ENCODE assay signal across 25 cellular contexts in genomic region chr19:14826006-14826405, GRCh38. TPM values are rescaled to one million over a fixed set of nuclear protein-coding genes. Genes with fewer than 3 reads are reported as not detected.
DNase-seq lines count a peak whose midpoint lies in the region; ATAC-seq, FAIRE-seq and TF ChIP-seq lines count a peak whose summit lies in the region.
"Had no signal": no experiment of that assay in that cellular context is flagged by ENCODE, and none has a peak within 500 bp of the region (broad histone marks: within the 10 kb centered on the region; RNA-seq: fewer than 3 reads in every experiment).

No MANE protein-coding gene starts in this region.

- FAIRE-seq in A549 (lab: Jason Lieb, UNC) (no peak), keratinocyte (lab: Jason Lieb, UNC) (no peak), kidney (lab: Jason Lieb, UNC) (no peak)
- FAIRE-seq: A204.1, D721Med, GM12892, H54 had no signal

- TF ChIP-seq CTCF in A549 (IDR thresholded peaks at IDR 0.05) (no peak), PC-3 (conservative IDR thresholded peaks at IDR 0.05; ENCODE audit: low read depth, low read length) (no peak), mammary epithelial cell (conservative IDR thresholded peaks at IDR 0.05 in 1 of 2, IDR thresholded peaks at IDR 0.05 in 1 of 2; ENCODE audit: extremely low read depth in 1 of 2, insufficient read depth in 1 of 2, low read depth in 1 of 2, low read length in 2 of 2) (no peak), keratinocyte (optimal IDR thresholded peaks at IDR 0.05 in 1 of 3, IDR thresholded peaks at IDR 0.05 in 1 of 3, conservative IDR thresholded peaks at IDR 0.05 in 1 of 3; ENCODE audit: extremely low read depth in 1 of 3, insufficient read depth in 2 of 3, low read length in 3 of 3) (no peak), kidney (IDR thresholded peaks at IDR 0.05; ENCODE audit: borderline replicate concordance, extremely low read depth, insufficient read depth) (no peak), right atrium auricular region (IDR thresholded peaks at IDR 0.05) (no peak)

- no peak overlapping the region for H3K4me3 ChIP-seq in A549
- no peak overlapping the region for H3K4me3 ChIP-seq in PC-3 (ENCODE audit: low read length)
- no peak overlapping the region for H3K4me3 ChIP-seq in mammary epithelial cell (replicated peaks in 1 of 3; ENCODE audit: insufficient read depth in 1 of 3, low read depth in 2 of 3, low read length in 3 of 3)
- no peak overlapping the region for H3K4me3 ChIP-seq in keratinocyte (ENCODE audit: control insufficient read depth in 2 of 3, extremely low read depth in 1 of 3, insufficient read depth in 2 of 3, low read depth in 1 of 3, low read length in 3 of 3)
- H3K4me3 ChIP-seq in kidney (ENCODE audit: low read length in 2 of 2): no peak overlapping the region
- H3K4me3 ChIP-seq in right atrium auricular region: no peak overlapping the region
- H3K4me3 ChIP-seq: GM23248 had no signal

- no peaks in the 10 kb centered on the region for H3K36me3 ChIP-seq in PC-3 (ENCODE audit: low read depth, low read length)
- H3K36me3 ChIP-seq in mammary epithelial cell (ENCODE audit: insufficient read depth, low read length): no peaks in the 10 kb centered on the region
- H3K36me3 ChIP-seq in keratinocyte (ENCODE audit: control insufficient read depth in 2 of 2, extremely low read depth in 1 of 2, insufficient read depth in 2 of 2, low read length in 2 of 2): no peaks in the 10 kb centered on the region
- H3K36me3 ChIP-seq in kidney (ENCODE audit: control insufficient read depth in 1 of 2, insufficient read depth in 2 of 2, low read length in 2 of 2): no peaks in the 10 kb centered on the region
- H3K36me3 ChIP-seq in right atrium auricular region: no peaks in the 10 kb centered on the region
- H3K36me3 ChIP-seq: BE2C had no signal

- no peak for TF ChIP-seq RAD21 in A549 (conservative IDR thresholded peaks at IDR 0.05 in 1 of 2, IDR thresholded peaks at IDR 0.05 in 1 of 2)

- H3K79me2 ChIP-seq in PC-3 (ENCODE audit: low read length): no peaks in the 10 kb centered on the region
- no peaks in the 10 kb centered on the region for H3K79me2 ChIP-seq in mammary epithelial cell (ENCODE audit: insufficient read depth, low read length)
- no peaks in the 10 kb centered on the region for H3K79me2 ChIP-seq in keratinocyte (ENCODE audit: control insufficient read depth, insufficient read depth, low read length)

- DNase-seq in A549 (ENCODE audit: low read depth in 1 of 2, low spot score in 1 of 2) (no peak), PC-3 (peak; percentile 94), mammary epithelial cell (peak; percentile 80), keratinocyte (ENCODE audit: low read depth, low spot score) (peak; percentile 32), kidney (no peak), right atrium auricular region (ENCODE audit: low spot score) (no peak)
- DNase-seq in activated CD4-positive, alpha-beta T cell treated with anti-CD3 and anti-CD28 coated beads, Interleukin-2, amount 50 U/mL, for 48 hours: no peak
- no peak for DNase-seq in activated CD4-positive, alpha-beta T cell treated with anti-CD3 and anti-CD28 coated beads, Interleukin-2, amount 50 U/mL, for 4 hours
- DNase-seq: BE2C; CD8-positive, alpha-beta T cell; COR-L47; DMS153; DMS79 treated with DMSO at 0.1 percent for 48 hours; EL; GDM1; GM23248; IMR-90 had no signal

- in situ Hi-C loops in mammary epithelial cell (cut with MboI; ENCODE audit: low sequenced_read_pairs in 2 of 2): no loop called here

- TF ChIP-seq EP300 in A549 (IDR thresholded peaks at IDR 0.05): no peak

- H3K9me1 ChIP-seq in keratinocyte (ENCODE audit: control insufficient read depth, extremely low read depth, insufficient read depth, low read length): no peaks in the 10 kb centered on the region

- CTCF ChIA-PET in A549 (lab: Yijun Ruan, JAX): no interaction called here
- CTCF ChIA-PET in PC-3 (lab: Charles Lee): no interaction called here
- CTCF ChIA-PET in mammary epithelial cell (lab: Charles Lee; ENCODE audit: low non-redundant PET): interaction anchor here (0.7 kb wide), 1 partner anchor 39 kb away, joined by 5 read pairs; no protein-coding TSS in a partner anchor

- H3K9me3 ChIP-seq in A549: peaks cover 3% of the 10 kb centered on the region; the same call in 1 of the 3 replicates
- H3K9me3 ChIP-seq in PC-3 (ENCODE audit: low read length): no peaks in the 10 kb centered on the region
- H3K9me3 ChIP-seq in mammary epithelial cell (replicated peaks; ENCODE audit: insufficient read depth, low read length): peaks cover 3% of the 10 kb centered on the region
- H3K9me3 ChIP-seq in keratinocyte (ENCODE audit: control insufficient read depth, low read depth, low read length): no peaks in the 10 kb centered on the region
- peaks cover 0 to 4% of the 10 kb centered on the region in 2 donors for H3K9me3 ChIP-seq in kidney (ENCODE audit: control insufficient read depth in 1 of 2, low read length in 2 of 2)
- peaks cover 0 to 7% of the 10 kb centered on the region in 2 donors for H3K9me3 ChIP-seq in right atrium auricular region
- H3K9me3 ChIP-seq: BE2C had no signal

- dilution Hi-C loops in mammary epithelial cell (cut with HindIII; ENCODE audit: low sequenced_read_pairs): loop anchor here (5.0 kb wide), 2 partner anchors 36 to 49 kb away; partner anchors contain the start of gene ADGRE2
- dilution Hi-C loops in keratinocyte (cut with MboI; ENCODE audit: extremely low pct_ligation_motif_present, low sequenced_read_pairs): no loop called here

- H3K4me1 ChIP-seq in A549 (no peaks in the 10 kb centered on the region), PC-3 (ENCODE audit: insufficient read depth, low read length) (peaks cover 13% of the 10 kb centered on the region), mammary epithelial cell (ENCODE audit: insufficient read depth, low read length) (peaks cover 24% of the 10 kb centered on the region), keratinocyte (ENCODE audit: control insufficient read depth, extremely low read depth, insufficient read depth, low read length) (peaks cover 8% of the 10 kb centered on the region), kidney (ENCODE audit: control insufficient read depth in 1 of 2, insufficient read depth in 1 of 2, low read depth in 1 of 2, low read length in 2 of 2) (no peaks in the 10 kb centered on the region), right atrium auricular region (no peaks in the 10 kb centered on the region)
- H3K4me1 ChIP-seq: BE2C had no signal

- BruUV-seq in PC-3 (replicated peaks; lab: Mats Ljungman, UMichigan) (no TSS peak), mammary epithelial cell (replicated peaks; lab: Mats Ljungman, UMichigan) (no TSS peak)

- no peak overlapping the region for H3K4me2 ChIP-seq in A549
- no peak overlapping the region; the same call in 1 of the 2 replicates for H3K4me2 ChIP-seq in PC-3 (ENCODE audit: low read length)
- no peak overlapping the region for H3K4me2 ChIP-seq in mammary epithelial cell (ENCODE audit: insufficient read depth, low read depth, low read length)
- H3K4me2 ChIP-seq in keratinocyte (ENCODE audit: control insufficient read depth, extremely low read depth, insufficient read depth, low read depth, low read length): no peak overlapping the region

- WGBS in A549 (ENCODE audit: missing lambda C conversion rate): 21% methylated on average over 2 of the region's 2 CpGs
- WGBS in mammary epithelial cell (ENCODE audit: low coverage, missing lambda C conversion rate): 38% methylated on average over 2 of the region's 2 CpGs

- H3K9ac ChIP-seq in PC-3 (ENCODE audit: low read length) (no peak overlapping the region), mammary epithelial cell (ENCODE audit: insufficient read depth, low read length) (no peak overlapping the region), keratinocyte (ENCODE audit: control insufficient read depth, extremely low read depth, insufficient read depth, low read length) (no peak overlapping the region), kidney (ENCODE audit: low read length in 2 of 2) (no peak overlapping the region)
- H3K9ac ChIP-seq: GM23248 had no signal

- H3K27ac ChIP-seq in A549: no peak overlapping the region
- no peak overlapping the region for H3K27ac ChIP-seq in PC-3 (ENCODE audit: low read length)
- no peak overlapping the region for H3K27ac ChIP-seq in mammary epithelial cell (ENCODE audit: insufficient read depth, low read depth, low read length)
- H3K27ac ChIP-seq in keratinocyte (ENCODE audit: control insufficient read depth, insufficient read depth, low read length): no peak overlapping the region
- no peak overlapping the region for H3K27ac ChIP-seq in kidney (ENCODE audit: low read depth in 2 of 2, low read length in 2 of 2)
- no peak overlapping the region for H3K27ac ChIP-seq in right atrium auricular region
- H3K27ac ChIP-seq: C4-2B, GM23248 had no signal

- no peak for TF ChIP-seq POLR2A in A549 (IDR thresholded peaks at IDR 0.05; ENCODE audit: low read length)

- intact Hi-C loops in PC-3 (cut with micrococcal nuclease): no loop called here
- intact Hi-C loops in mammary epithelial cell (cut with micrococcal nuclease): no loop called here
- intact Hi-C loops in kidney (cut with DNase I): no loop called here

- H3K27me3 ChIP-seq in PC-3 (ENCODE audit: low read length): peaks cover 44% of the 10 kb centered on the region
- no peaks in the 10 kb centered on the region for H3K27me3 ChIP-seq in mammary epithelial cell (ENCODE audit: insufficient read depth, low read length)
- H3K27me3 ChIP-seq in keratinocyte (ENCODE audit: control insufficient read depth, extremely low read depth, insufficient read depth, low read length): no peaks in the 10 kb centered on the region
- no peaks in the 10 kb centered on the region for H3K27me3 ChIP-seq in right atrium auricular region

- POLR2A ChIA-PET in A549 (lab: Yijun Ruan, JAX): no interaction called here
- POLR2A ChIA-PET in PC-3 (lab: Charles Lee; ENCODE audit: unreplicated experiment): no interaction called here

- peaks cover 4% of the 10 kb centered on the region for H3F3A ChIP-seq in PC-3 (ENCODE audit: low read length, unreplicated experiment)

- H2AFZ ChIP-seq in PC-3 (ENCODE audit: low read length) (no peak overlapping the region), mammary epithelial cell (ENCODE audit: low read depth, low read length) (no peak overlapping the region), keratinocyte (ENCODE audit: control insufficient read depth, low read length) (no peak overlapping the region)
- H2AFZ ChIP-seq: GM23248 had no signal

- ATAC-seq in A549 (no peak), PC-3 (peak; percentile 89)
- ATAC-seq: CD8-positive, alpha-beta T cell; HCT116 had no signal

- H4K20me1 ChIP-seq in PC-3 (ENCODE audit: low read length) (peaks cover 4% of the 10 kb centered on the region; the same call in 1 of the 2 replicates), mammary epithelial cell (ENCODE audit: insufficient read depth, low read length) (no peaks in the 10 kb centered on the region), keratinocyte (ENCODE audit: control insufficient read depth, extremely low read depth, insufficient read depth, low read length) (no peaks in the 10 kb centered on the region)

- no peaks in the 10 kb centered on the region for H3K9me2 ChIP-seq in PC-3 (replicated peaks; ENCODE audit: low read length)

RNA-seq across cellular contexts. Expression of gene OR7A5, which starts 9.0 kb away (rescaled TPM):
- not detected in 2 replicates for polyA plus RNA-seq in A549 (2011; rRNA removed)
- polyA plus RNA-seq in A549 (2012; cell fraction: cytosol; rRNA removed): not detected in 2 replicates
- not detected in 2 replicates for polyA plus RNA-seq in A549 (2012; cell fraction: nucleus; rRNA removed)
- not detected in 3 replicates for polyA plus RNA-seq in A549 (2017; fragmentation: RNase III; extraction: RNeasy Plus Mini Kit Qiagen cat#74134 plus additional on column Dnase treatment)
- not detected in 2 replicates for polyA minus RNA-seq in A549 (2011; rRNA and poly(A)+ RNA removed)
- total RNA-seq in PC-3 (2014; rRNA removed): not detected in 2 replicates
- total RNA-seq in mammary epithelial cell: not detected
- 0.24 TPM for polyA plus RNA-seq in mammary epithelial cell
- not detected for polyA minus RNA-seq in mammary epithelial cell
- polyA plus RNA-seq in keratinocyte: 0.01 to 0.13 TPM in 2 of 3 replicates, not detected in the other
- not detected for polyA plus RNA-seq in keratinocyte (2011; ENCODE audit: low read depth)
- not detected in 2 replicates for polyA plus RNA-seq in keratinocyte (2011; cell fraction: cytosol; rRNA removed)
- polyA plus RNA-seq in keratinocyte (2011; cell fraction: nucleus; rRNA removed): not detected in 2 replicates
- not detected in 2 replicates for polyA plus RNA-seq in keratinocyte (2012; ENCODE audit: low replicate concordance)
- 0.19 to 0.40 TPM in 2 of 3 replicates, not detected in the other for polyA minus RNA-seq in keratinocyte
- not detected for polyA minus RNA-seq in keratinocyte (2011; cell fraction: cytosol; rRNA and poly(A)+ RNA removed)
- polyA minus RNA-seq in keratinocyte (2011; cell fraction: nucleus; rRNA and poly(A)+ RNA removed): not detected in 2 replicates
- not detected for total RNA-seq in kidney
- polyA plus RNA-seq in kidney (ENCODE audit: insufficient read depth, low read depth, low replicate concordance): not detected
- total RNA-seq in right atrium auricular region: not detected
- total RNA-seq: CD8-positive, alpha-beta T cell; GM23248; HT-29; IMR-90 had no signal
- polyA plus RNA-seq: AG04450, GM23248, IMR-90 had no signal

RNA-seq across cellular contexts. Expression of gene OR7C1, which starts 9.0 kb away (rescaled TPM):
- not detected in 2 replicates for polyA plus RNA-seq in A549 (2011; rRNA removed)
- polyA plus RNA-seq in A549 (2012; cell fraction: cytosol; rRNA removed): not detected in 2 replicates
- not detected in 2 replicates for polyA plus RNA-seq in A549 (2012; cell fraction: nucleus; rRNA removed)
- not detected in 3 replicates for polyA plus RNA-seq in A549 (2017; fragmentation: RNase III; extraction: RNeasy Plus Mini Kit Qiagen cat#74134 plus additional on column Dnase treatment)
- not detected in 2 replicates for polyA minus RNA-seq in A549 (2011; rRNA and poly(A)+ RNA removed)
- total RNA-seq in PC-3 (2014; rRNA removed): not detected in 2 replicates
- not detected for total RNA-seq in mammary epithelial cell
- 0.10 TPM for polyA plus RNA-seq in mammary epithelial cell
- polyA minus RNA-seq in mammary epithelial cell: not detected
- polyA plus RNA-seq in keratinocyte: 0.03 to 0.09 TPM (median 0.06 TPM) in 3 replicates
- polyA plus RNA-seq in keratinocyte (2011; ENCODE audit: low read depth): not detected
- 0.02 TPM in 1 of 2 replicates, not detected in the other for polyA plus RNA-seq in keratinocyte (2011; cell fraction: cytosol; rRNA removed)
- polyA plus RNA-seq in keratinocyte (2011; cell fraction: nucleus; rRNA removed): 0.13 and 0.15 TPM in 2 replicates
- polyA plus RNA-seq in keratinocyte (2012; ENCODE audit: low replicate concordance): 0.02 and 0.10 TPM in 2 replicates
- 0.03 to 0.79 TPM in 2 of 3 replicates, not detected in the other for polyA minus RNA-seq in keratinocyte
- not detected for polyA minus RNA-seq in keratinocyte (2011; cell fraction: cytosol; rRNA and poly(A)+ RNA removed)
- polyA minus RNA-seq in keratinocyte (2011; cell fraction: nucleus; rRNA and poly(A)+ RNA removed): not detected in 2 replicates
- 0.19 TPM for total RNA-seq in kidney
- polyA plus RNA-seq in kidney (ENCODE audit: insufficient read depth, low read depth, low replicate concordance): not detected
- total RNA-seq in right atrium auricular region: not detected
- total RNA-seq: CD8-positive, alpha-beta T cell; GM23248; HT-29; IMR-90 had no signal
- polyA plus RNA-seq: AG04450, GM23248, IMR-90 had no signal

RNA-seq across cellular contexts. Expression of gene OR7A10, which starts 22.7 kb away (rescaled TPM):
- polyA plus RNA-seq in A549 (2011; rRNA removed) (not detected in 2 replicates), A549 (2017; fragmentation: RNase III; extraction: RNeasy Plus Mini Kit Qiagen cat#74134 plus additional on column Dnase treatment) (not detected in 3 replicates), mammary epithelial cell (not detected), keratinocyte (not detected in 3 replicates), kidney (ENCODE audit: insufficient read depth, low read depth, low replicate concordance) (not detected)
- polyA plus RNA-seq in A549 (2012; cell fraction: cytosol; rRNA removed): not detected in 2 replicates
- not detected in 2 replicates for polyA plus RNA-seq in A549 (2012; cell fraction: nucleus; rRNA removed)
- not detected in 2 replicates for polyA minus RNA-seq in A549 (2011; rRNA and poly(A)+ RNA removed)
- total RNA-seq in PC-3 (2014; rRNA removed) (not detected in 2 replicates), mammary epithelial cell (not detected), kidney (not detected), right atrium auricular region (not detected)
- polyA minus RNA-seq in mammary epithelial cell (not detected), keratinocyte (not detected in 3 replicates)
- not detected for polyA plus RNA-seq in keratinocyte (2011; ENCODE audit: low read depth)
- polyA plus RNA-seq in keratinocyte (2011; cell fraction: cytosol; rRNA removed): not detected in 2 replicates
- not detected in 2 replicates for polyA plus RNA-seq in keratinocyte (2011; cell fraction: nucleus; rRNA removed)
- polyA plus RNA-seq in keratinocyte (2012; ENCODE audit: low replicate concordance): not detected in 2 replicates
- not detected for polyA minus RNA-seq in keratinocyte (2011; cell fraction: cytosol; rRNA and poly(A)+ RNA removed)
- polyA minus RNA-seq in keratinocyte (2011; cell fraction: nucleus; rRNA and poly(A)+ RNA removed): not detected in 2 replicates
- total RNA-seq: CD8-positive, alpha-beta T cell; GM23248; HT-29; IMR-90 had no signal
- polyA plus RNA-seq: AG04450, GM23248, IMR-90 had no signal

RNA-seq across cellular contexts. Expression of gene ADGRE2, which starts 47.6 kb away (rescaled TPM):
- 0.47 and 0.67 TPM in 2 replicates for polyA plus RNA-seq in A549 (2011; rRNA removed)
- 0.32 and 0.36 TPM in 2 replicates for polyA plus RNA-seq in A549 (2012; cell fraction: cytosol; rRNA removed)
- 0.99 and 1.00 TPM in 2 replicates for polyA plus RNA-seq in A549 (2012; cell fraction: nucleus; rRNA removed)
- polyA plus RNA-seq in A549 (2017; fragmentation: RNase III; extraction: RNeasy Plus Mini Kit Qiagen cat#74134 plus additional on column Dnase treatment): 0.26 to 0.39 TPM (median 0.36 TPM) in 3 replicates
- polyA minus RNA-seq in A549 (2011; rRNA and poly(A)+ RNA removed): 0.29 and 0.68 TPM in 2 replicates
- 2.5 and 4.2 TPM in 2 replicates for total RNA-seq in PC-3 (2014; rRNA removed)
- 1 to 10 TPM in 1 of 2 donors, under 1 TPM in 1; 0.83 to 4.8 TPM for total RNA-seq in mammary epithelial cell
- 10.8 TPM for polyA plus RNA-seq in mammary epithelial cell
- 17.2 TPM for polyA minus RNA-seq in mammary epithelial cell
- polyA plus RNA-seq in keratinocyte: 4.1 to 5.3 TPM (median 4.2 TPM) in 3 replicates
- 14.9 TPM for polyA plus RNA-seq in keratinocyte (2011; ENCODE audit: low read depth)
- 4.0 and 5.4 TPM in 2 replicates for polyA plus RNA-seq in keratinocyte (2011; cell fraction: cytosol; rRNA removed)
- polyA plus RNA-seq in keratinocyte (2011; cell fraction: nucleus; rRNA removed): 13.7 and 15.8 TPM in 2 replicates
- polyA plus RNA-seq in keratinocyte (2012; ENCODE audit: low replicate concordance): 2.9 and 3.8 TPM in 2 replicates
- polyA minus RNA-seq in keratinocyte: 7.2 to 13.0 TPM (median 10.8 TPM) in 3 replicates
- 1.9 TPM for polyA minus RNA-seq in keratinocyte (2011; cell fraction: cytosol; rRNA and poly(A)+ RNA removed)
- polyA minus RNA-seq in keratinocyte (2011; cell fraction: nucleus; rRNA and poly(A)+ RNA removed): 7.1 and 9.5 TPM in 2 replicates
- 10.4 TPM for total RNA-seq in kidney
- polyA plus RNA-seq in kidney (ENCODE audit: insufficient read depth, low read depth, low replicate concordance): 0.15 TPM
- 1 to 10 TPM; 1.1 to 1.6 TPM for total RNA-seq in right atrium auricular region
- total RNA-seq: GM23248, HT-29, IMR-90 had no signal
- polyA plus RNA-seq: IMR-90 had no signal

RNA-seq across cellular contexts. Expression of gene OR7A17, which starts 59.9 kb away (rescaled TPM):
- polyA plus RNA-seq in A549 (2011; rRNA removed) (not detected in 2 replicates), A549 (2017; fragmentation: RNase III; extraction: RNeasy Plus Mini Kit Qiagen cat#74134 plus additional on column Dnase treatment) (not detected in 3 replicates), mammary epithelial cell (not detected), keratinocyte (not detected in 3 replicates), kidney (ENCODE audit: insufficient read depth, low read depth, low replicate concordance) (not detected)
- polyA plus RNA-seq in A549 (2012; cell fraction: cytosol; rRNA removed): not detected in 2 replicates
- not detected in 2 replicates for polyA plus RNA-seq in A549 (2012; cell fraction: nucleus; rRNA removed)
- polyA minus RNA-seq in A549 (2011; rRNA and poly(A)+ RNA removed): not detected in 2 replicates
- total RNA-seq in PC-3 (2014; rRNA removed) (not detected in 2 replicates), mammary epithelial cell (not detected), kidney (not detected), right atrium auricular region (not detected)
- polyA minus RNA-seq in mammary epithelial cell (not detected), keratinocyte (not detected in 3 replicates)
- polyA plus RNA-seq in keratinocyte (2011; ENCODE audit: low read depth): not detected
- polyA plus RNA-seq in keratinocyte (2011; cell fraction: cytosol; rRNA removed): not detected in 2 replicates
- polyA plus RNA-seq in keratinocyte (2011; cell fraction: nucleus; rRNA removed): not detected in 2 replicates
- not detected in 2 replicates for polyA plus RNA-seq in keratinocyte (2012; ENCODE audit: low replicate concordance)
- not detected for polyA minus RNA-seq in keratinocyte (2011; cell fraction: cytosol; rRNA and poly(A)+ RNA removed)
- polyA minus RNA-seq in keratinocyte (2011; cell fraction: nucleus; rRNA and poly(A)+ RNA removed): not detected in 2 replicates
- total RNA-seq: CD8-positive, alpha-beta T cell; GM23248; HT-29; IMR-90 had no signal
- polyA plus RNA-seq: AG04450, GM23248, IMR-90 had no signal

Comparison
In these comparisons a context has a peak if more than half of its experiments do, and no peak if none do; other contexts are left out.
1. DNase-seq: peak in PC-3 (single experiment), mammary epithelial cell (single experiment) and keratinocyte (single experiment); none in A549 (0 of 2), kidney (single experiment), activated CD4-positive, alpha-beta T cell treated with anti-CD3 and anti-CD28 coated beads, Interleukin-2, amount 50 U/mL, for 48 hours (0 of 2), right atrium auricular region (single experiment) and activated CD4-positive, alpha-beta T cell treated with anti-CD3 and anti-CD28 coated beads, Interleukin-2, amount 50 U/mL, for 4 hours (0 of 2).